ENCODE assay signal across 39 cellular contexts in genomic region chr1:115572710-115573109, GRCh38.
"Had no signal": no experiment of that assay in that cellular context is flagged by ENCODE, and none has a peak within 500 bp of the region (broad histone marks: within the 10 kb centered on the region; RNA-seq: fewer than 3 reads in every experiment).

No MANE protein-coding gene starts in this region.

- DNase-seq: activated effector memory CD4-positive, alpha-beta T cell treated with anti-CD3 and anti-CD28 coated beads, Interleukin-2, amount 50 U/mL, for 16 hours; activated effector memory CD4-positive, alpha-beta T cell treated with Interleukin-2 at 50 U/mL for 16 hours; activated gamma-delta T cell; activated gamma-delta T cell treated with Interleukin-2 at 50 U/mL for 16 hours; activated naive CD4-positive, alpha-beta T cell; activated naive CD4-positive, alpha-beta T cell treated with anti-CD3 and anti-CD28 coated beads for 36 hours; activated naive CD4-positive, alpha-beta T cell treated with anti-CD3 and anti-CD28 coated beads, Interleukin-2, amount 10 ng/mL, durations not matched to agents 7 days and 5 days; activated naive CD4-positive, alpha-beta T cell treated with anti-CD3 and anti-CD28 coated beads, Interleukin-2, amount 50 U/mL, for 16 hours; activated naive CD4-positive, alpha-beta T cell treated with Interleukin-2 at 50 U/mL for 16 hours; activated naive CD8-positive, alpha-beta T cell treated with anti-CD3 and anti-CD28 coated beads for 36 hours; activated naive CD8-positive, alpha-beta T cell treated with anti-CD3 and anti-CD28 coated beads, Interleukin-2, amount 10 ng/mL, durations not matched to agents 7 days and 5 days; activated naive CD8-positive, alpha-beta T cell treated with anti-CD3 and anti-CD28 coated beads, Interleukin-2, amount 50 U/mL, for 24 hours; activated T-cell treated with anti-CD3 and anti-CD28 coated beads, Interleukin-2, amount 50 U/mL, for 24 hours; activated T-cell treated with anti-CD3 and anti-CD28 coated beads, Interleukin-2, amount 50 U/mL, for 4 hours; activated T-cell treated with anti-CD3 and anti-CD28 coated beads, Interleukin-2, amount 50 U/mL, for 48 hours; activated T-cell treated with anti-CD3 and anti-CD28 coated beads, Interleukin-2, amount 50 U/mL, for 72 hours; adrenal gland; amniotic stem cell; amygdala; anterior cingulate cortex; aorta; body of pancreas; brain microvascular endothelial cell; caudate nucleus; central memory CD4-positive, alpha-beta T cell; cerebellar nuclear complex had no signal

- H3K27me3 ChIP-seq: adrenal gland, ascending aorta, body of pancreas, brain microvascular endothelial cell, breast epithelium, cardiac muscle cell had no signal

- H3K27me3 Mint-ChIP-seq: activated naive CD4-positive, alpha-beta T cell treated with anti-CD3 and anti-CD28 coated beads, Interleukin-2, amount 10 ng/mL, durations not matched to agents 7 days and 5 days; activated naive CD4-positive, alpha-beta T cell treated with anti-CD3 and anti-CD28 coated beads, Interleukin-2, amount 50 U/mL, for 24 hours; activated naive CD8-positive, alpha-beta T cell treated with anti-CD3 and anti-CD28 coated beads, Interleukin-2, amount 10 ng/mL, durations not matched to agents 7 days and 5 days had no signal

- H3K4me3 ChIP-seq: adrenal gland, ascending aorta, body of pancreas, breast epithelium, cardiac muscle cell had no signal

- H3K36me3 Mint-ChIP-seq: brain had no signal

- ATAC-seq: activated naive CD4-positive, alpha-beta T cell treated with anti-CD3 and anti-CD28 coated beads, Interleukin-2, amount 50 U/mL, for 72 hours; activated naive CD8-positive, alpha-beta T cell treated with anti-CD3 and anti-CD28 coated beads, Interleukin-2, amount 50 U/mL, for 24 hours; activated T-cell treated with anti-CD3 and anti-CD28 coated beads, Interleukin-2, amount 50 U/mL, for 4 hours; activated T-cell treated with anti-CD3 and anti-CD28 coated beads, Interleukin-2, amount 50 U/mL, for 72 hours; activated T-helper 17 cell treated with anti-CD3 and anti-CD28 coated beads, Interleukin-2, amount 50 U/mL, for 72 hours; body of pancreas had no signal

- H3K27ac ChIP-seq: adrenal gland, ascending aorta, body of pancreas, brain microvascular endothelial cell, breast epithelium, cardiac muscle cell had no signal

- H3K4me3 Mint-ChIP-seq: activated naive CD4-positive, alpha-beta T cell treated with anti-CD3 and anti-CD28 coated beads for 36 hours; activated naive CD4-positive, alpha-beta T cell treated with anti-CD3 and anti-CD28 coated beads, Interleukin-2, amount 10 ng/mL, durations not matched to agents 7 days and 5 days; activated naive CD4-positive, alpha-beta T cell treated with anti-CD3 and anti-CD28 coated beads, Interleukin-2, amount 50 U/mL, for 24 hours; activated naive CD8-positive, alpha-beta T cell; activated naive CD8-positive, alpha-beta T cell treated with anti-CD3 and anti-CD28 coated beads for 36 hours; activated naive CD8-positive, alpha-beta T cell treated with anti-CD3 and anti-CD28 coated beads, Interleukin-2, amount 10 ng/mL, durations not matched to agents 7 days and 5 days; activated naive CD8-positive, alpha-beta T cell treated with anti-CD3 and anti-CD28 coated beads, Interleukin-2, amount 50 U/mL, for 24 hours; activated T-cell treated with anti-CD3 and anti-CD28 coated beads, Interleukin-2, amount 50 U/mL, for 24 hours; activated T-cell treated with anti-CD3 and anti-CD28 coated beads, Interleukin-2, amount 50 U/mL, for 4 hours; activated T-cell treated with anti-CD3 and anti-CD28 coated beads, Interleukin-2, amount 50 U/mL, for 72 hours; activated T-helper 1 cell treated with anti-CD3 and anti-CD28 coated beads, Interleukin-12 subunit alpha, Interleukin-12 subunit beta, Interleukin-2, Interleukin-4 antibody, amounts not matched to agents 30 ng/mL and 10 ng/mL and 1 ng/mL, durations not matched to agents 14 hours and 24 hours and 36 hours; activated T-helper 17 cell treated with anti-CD3 and anti-CD28 coated beads, Interleukin-2, amount 50 U/mL, for 72 hours; brain; central memory CD8-positive, alpha-beta T cell had no signal

- FAIRE-seq: astrocyte, bronchial epithelial cell had no signal

- H3K4me1 ChIP-seq: adrenal gland, ascending aorta, body of pancreas, breast epithelium had no signal

- H3K4me1 Mint-ChIP-seq: activated naive CD4-positive, alpha-beta T cell treated with anti-CD3 and anti-CD28 coated beads, Interleukin-2, amount 10 ng/mL, durations not matched to agents 7 days and 5 days; activated naive CD4-positive, alpha-beta T cell treated with anti-CD3 and anti-CD28 coated beads, Interleukin-2, amount 50 U/mL, for 24 hours; activated naive CD8-positive, alpha-beta T cell treated with anti-CD3 and anti-CD28 coated beads for 36 hours; activated naive CD8-positive, alpha-beta T cell treated with anti-CD3 and anti-CD28 coated beads, Interleukin-2, amount 10 ng/mL, durations not matched to agents 7 days and 5 days; activated T-helper 17 cell treated with anti-CD3 and anti-CD28 coated beads, Interleukin-2, amount 50 U/mL, for 72 hours; brain; central memory CD8-positive, alpha-beta T cell had no signal

- H3K36me3 ChIP-seq: adrenal gland, ascending aorta, brain microvascular endothelial cell, breast epithelium, cardiac muscle cell had no signal

- H3K27ac Mint-ChIP-seq: activated naive CD4-positive, alpha-beta T cell treated with anti-CD3 and anti-CD28 coated beads for 36 hours; activated naive CD4-positive, alpha-beta T cell treated with anti-CD3 and anti-CD28 coated beads, Interleukin-2, amount 10 ng/mL, durations not matched to agents 7 days and 5 days; activated naive CD4-positive, alpha-beta T cell treated with anti-CD3 and anti-CD28 coated beads, Interleukin-2, amount 50 U/mL, for 24 hours; activated naive CD4-positive, alpha-beta T cell treated with anti-CD3 and anti-CD28 coated beads, Interleukin-2, amount 50 U/mL, for 72 hours; activated naive CD8-positive, alpha-beta T cell; activated naive CD8-positive, alpha-beta T cell treated with anti-CD3 and anti-CD28 coated beads for 36 hours; activated naive CD8-positive, alpha-beta T cell treated with anti-CD3 and anti-CD28 coated beads, Interleukin-2, amount 10 ng/mL, durations not matched to agents 7 days and 5 days; activated naive CD8-positive, alpha-beta T cell treated with anti-CD3 and anti-CD28 coated beads, Interleukin-2, amount 50 U/mL, for 24 hours; activated T-cell treated with anti-CD3 and anti-CD28 coated beads, Interleukin-2, amount 50 U/mL, for 24 hours; activated T-cell treated with anti-CD3 and anti-CD28 coated beads, Interleukin-2, amount 50 U/mL, for 72 hours; activated T-helper 1 cell treated with anti-CD3 and anti-CD28 coated beads, Interleukin-12 subunit alpha, Interleukin-12 subunit beta, Interleukin-2, Interleukin-4 antibody, amounts not matched to agents 30 ng/mL and 10 ng/mL and 1 ng/mL, durations not matched to agents 14 hours and 24 hours and 36 hours; activated T-helper 17 cell treated with anti-CD3 and anti-CD28 coated beads, Interleukin-2, amount 50 U/mL, for 72 hours; activated T-helper 2 cell treated with anti-CD3 and anti-CD28 coated beads, Interferon-gamma antibody, Interleukin-2, Interleukin-4, amounts not matched to agents 10 μg/mL and 5 μg/mL and 100 μg/mL, durations not matched to agents 14 hours and 24 hours and 36 hours; brain had no signal
